8 cellular contexts compared by ENCODE assay signal in genomic region chr12:69239286-69239921, GRCh38. TPM values are rescaled to one million over a fixed set of nuclear protein-coding genes. Genes with fewer than 3 reads are reported as not detected.
A peak's percentile ranks its signal among the peaks of the same experiment; 100 is the strongest.
DNase-seq lines count a peak whose midpoint lies in the region; ATAC-seq and TF ChIP-seq lines count a peak whose summit lies in the region.

A gene with protein sequence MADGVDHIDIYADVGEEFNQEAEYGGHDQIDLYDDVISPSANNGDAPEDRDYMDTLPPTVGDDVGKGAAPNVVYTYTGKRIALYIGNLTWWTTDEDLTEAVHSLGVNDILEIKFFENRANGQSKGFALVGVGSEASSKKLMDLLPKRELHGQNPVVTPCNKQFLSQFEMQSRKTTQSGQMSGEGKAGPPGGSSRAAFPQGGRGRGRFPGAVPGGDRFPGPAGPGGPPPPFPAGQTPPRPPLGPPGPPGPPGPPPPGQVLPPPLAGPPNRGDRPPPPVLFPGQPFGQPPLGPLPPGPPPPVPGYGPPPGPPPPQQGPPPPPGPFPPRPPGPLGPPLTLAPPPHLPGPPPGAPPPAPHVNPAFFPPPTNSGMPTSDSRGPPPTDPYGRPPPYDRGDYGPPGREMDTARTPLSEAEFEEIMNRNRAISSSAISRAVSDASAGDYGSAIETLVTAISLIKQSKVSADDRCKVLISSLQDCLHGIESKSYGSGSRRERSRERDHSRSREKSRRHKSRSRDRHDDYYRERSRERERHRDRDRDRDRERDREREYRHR (plus strand): TSS chr12:69239569. CDS start chr12:69239647, 78 bp downstream.

- DNase-seq in DMS53 treated with DMSO at 0.1 percent for 48 hours (lab: John Stamatoyannopoulos, UW; ENCODE audit: unreplicated experiment), result peak; percentile 95
- peak; percentile 90 for DNase-seq in KBM-7
- peak; percentile 77 to 92 for DNase-seq in PC-9
- DNase-seq in activated T-cell treated with anti-CD3 and anti-CD28 coated beads, Interleukin-2, amount 50 U/mL, for 1 hour, result peak; percentile 97
- DNase-seq in epithelial cell of proximal tubule (ENCODE audit: low read depth), result no peak
- DNase-seq in stimulated activated CD8-positive, alpha-beta memory T cell treated with anti-CD3 and anti-CD28 coated beads, Interleukin-4, amount 100 ng/mL, for 4 hours (ENCODE audit: low read depth in 2 of 2, low spot score in 1 of 2), result peak; percentile 89 to 96

- H3K27ac ChIP-seq in PC-9 (peak within 1 kb of the TSS; percentile 63), mucosa of rectum (ENCODE audit: low read depth in 2 of 2, low read length in 2 of 2) (peak within 1 kb of the TSS; percentile 92 to 94)

- no peak for TF ChIP-seq CTCF in PC-9 (conservative IDR thresholded peaks at IDR 0.05)
- no peak for TF ChIP-seq CTCF in epithelial cell of proximal tubule (conservative IDR thresholded peaks at IDR 0.05; ENCODE audit: low read depth, low read length)

- CTCF ChIA-PET in PC-9 (lab: Charles Lee), result no interaction called here

- H3K9ac ChIP-seq in mucosa of rectum (ENCODE audit: low read depth in 1 of 2, low read length in 2 of 2), result peak within 1 kb of the TSS; percentile 92 to 94

- peaks cover 4% of the 10 kb centered on the region; the same call in 1 of the 2 replicates for H3F3A ChIP-seq in PC-9 (ENCODE audit: insufficient read depth, low read depth)

- H3K4me1 ChIP-seq in PC-9 (replicated peaks; ENCODE audit: insufficient read depth), result peaks cover 22% of the 10 kb centered on the region
- peaks cover 23 to 25% of the 10 kb centered on the region in 2 donors for H3K4me1 ChIP-seq in mucosa of rectum (ENCODE audit: control insufficient read depth in 2 of 2, insufficient read depth in 2 of 2, low read length in 2 of 2)

- H3K79me2 ChIP-seq in PC-9 (ENCODE audit: low read depth), result peaks cover 46% of the 10 kb centered on the region

- intact Hi-C loops in PC-9 (cut with micrococcal nuclease; ENCODE audit: unreplicated experiment), result loop anchor here (1.0 kb wide), 1 partner anchor 82 kb away; no protein-coding TSS in a partner anchor

- no peaks in the 10 kb centered on the region for H3K9me2 ChIP-seq in PC-9 (ENCODE audit: insufficient read depth)

- POLR2A ChIA-PET in PC-9 (lab: Charles Lee; ENCODE audit: unreplicated experiment), result interaction anchor here (0.6 kb wide), 1 partner anchor 1128 kb away, joined by 18 read pairs; no protein-coding TSS in a partner anchor

- H3K4me3 ChIP-seq in PC-9, result peak within 1 kb of the TSS; percentile 99
- H3K4me3 ChIP-seq in epithelial cell of proximal tubule (ENCODE audit: low read depth, low read length), result peak within 1 kb of the TSS; percentile 62
- H3K4me3 ChIP-seq in mucosa of rectum (ENCODE audit: low read length in 2 of 2), result peak within 1 kb of the TSS; percentile 83 to 87

- peak within 1 kb of the TSS; percentile 82 for H3K4me2 ChIP-seq in PC-9

- in situ Hi-C loops in KBM-7 (cut with MboI; ENCODE audit: low pct_unique_long_range_greater_than_20kb, low sequenced_read_pairs), result no loop called here

- H3K36me3 ChIP-seq in PC-9 (ENCODE audit: low read depth) (0 out of 2 replicates have a peak, but pooled peaks cover 4% of the 10 kb centered on the region), mucosa of rectum (ENCODE audit: control insufficient read depth in 2 of 2, insufficient read depth in 2 of 2, low read length in 2 of 2) (no peaks in the 10 kb centered on the region)

- peak within 1 kb of the TSS; percentile 86 for H2AFZ ChIP-seq in PC-9

- H4K20me1 ChIP-seq in PC-9 (ENCODE audit: insufficient read depth), result peaks cover 36% of the 10 kb centered on the region

- peak; percentile 89 for ATAC-seq in GM21723 (IDR thresholded peaks at IDR 0.05; ENCODE audit: unreplicated experiment)

- no peaks in the 10 kb centered on the region for H3K27me3 ChIP-seq in PC-9 (ENCODE audit: insufficient read depth, low read depth)
- no peaks in the 10 kb centered on the region for H3K27me3 ChIP-seq in mucosa of rectum (ENCODE audit: control insufficient read depth in 2 of 2, insufficient read depth in 2 of 2, low read length in 2 of 2)

- H3K9me3 ChIP-seq in PC-9 (ENCODE audit: insufficient read depth, low read depth) (no peaks in the 10 kb centered on the region), mucosa of rectum (ENCODE audit: control insufficient read depth in 2 of 2, low read length in 2 of 2) (no peaks in the 10 kb centered on the region)

- BruUV-seq in PC-9 (replicated peaks; lab: Mats Ljungman, UMichigan), result no TSS peak

RNA-seq across cellular contexts. Expression of the gene that starts here (rescaled TPM):
- total RNA-seq in PC-9 (2021), result 56.8 and 77.9 TPM in 2 replicates
- total RNA-seq in epithelial cell of proximal tubule, result 19.7 and 40.2 TPM in 2 replicates
